Comparison of ENCODE assay signal across 1 cellular context in the genomic region with DNA sequence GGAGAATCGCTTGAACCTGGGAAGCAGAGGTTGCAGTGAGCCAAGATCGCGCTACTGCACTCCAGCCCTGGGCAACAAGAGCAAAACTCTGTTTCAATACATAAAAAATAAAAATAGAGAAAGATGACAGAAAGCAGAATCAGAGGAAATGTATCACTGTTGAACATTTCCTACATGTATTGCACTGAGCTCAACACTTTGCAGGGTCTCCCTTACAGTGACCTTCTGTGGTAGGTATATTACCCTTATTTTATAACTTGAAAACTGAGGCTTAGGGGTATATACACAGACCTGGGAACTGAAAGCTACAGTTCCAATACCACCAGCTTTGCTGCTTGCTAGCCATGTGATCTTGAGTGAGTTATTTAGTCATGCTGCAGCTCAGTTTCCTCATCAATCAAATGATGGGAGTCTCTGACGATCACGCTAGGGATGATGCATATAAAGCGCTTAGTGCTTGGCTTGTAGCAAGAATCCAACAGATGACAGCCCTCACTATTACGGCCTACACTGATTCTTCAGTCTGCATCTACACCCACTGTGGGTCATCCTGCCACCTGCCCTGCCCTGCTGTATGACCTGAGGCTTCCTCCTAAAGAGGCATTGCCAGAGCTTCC.
TF ChIP-seq lines count a peak whose summit lies in the region.

No MANE protein-coding gene starts in this region.

TF ChIP-seq in IMR-90, 13 proteins besides CTCF, POLR2A, EP300 and RAD21:
- TF ChIP-seq SMC3 (IDR thresholded peaks at IDR 0.05; ENCODE audit: low read depth, low read length) (no peak), RCOR1 (IDR thresholded peaks at IDR 0.05; ENCODE audit: insufficient replicate concordance, low read length) (no peak), MXI1 (IDR thresholded peaks at IDR 0.05; ENCODE audit: borderline replicate concordance, low read depth, low read length) (no peak), CHD1 (IDR thresholded peaks at IDR 0.05; ENCODE audit: low read depth, low read length) (no peak), MAFK (IDR thresholded peaks at IDR 0.05; ENCODE audit: low read depth, low read length) (no peak), BHLHE40 (IDR thresholded peaks at IDR 0.05; ENCODE audit: low read depth, low read length) (no peak), RFX5 (IDR thresholded peaks at IDR 0.05; ENCODE audit: low read depth, low read length) (no peak), MAZ (IDR thresholded peaks at IDR 0.05; ENCODE audit: borderline replicate concordance, low read depth, low read length) (no peak), CEBPB (IDR thresholded peaks at IDR 0.05; ENCODE audit: low read depth, low read length) (no peak), FOS (IDR thresholded peaks at IDR 0.05; ENCODE audit: low read depth, low read length) (no peak), NFE2L2 (IDR thresholded peaks at IDR 0.05; ENCODE audit: low read depth, low read length) (no peak)
- TF ChIP-seq, protein P1, sequence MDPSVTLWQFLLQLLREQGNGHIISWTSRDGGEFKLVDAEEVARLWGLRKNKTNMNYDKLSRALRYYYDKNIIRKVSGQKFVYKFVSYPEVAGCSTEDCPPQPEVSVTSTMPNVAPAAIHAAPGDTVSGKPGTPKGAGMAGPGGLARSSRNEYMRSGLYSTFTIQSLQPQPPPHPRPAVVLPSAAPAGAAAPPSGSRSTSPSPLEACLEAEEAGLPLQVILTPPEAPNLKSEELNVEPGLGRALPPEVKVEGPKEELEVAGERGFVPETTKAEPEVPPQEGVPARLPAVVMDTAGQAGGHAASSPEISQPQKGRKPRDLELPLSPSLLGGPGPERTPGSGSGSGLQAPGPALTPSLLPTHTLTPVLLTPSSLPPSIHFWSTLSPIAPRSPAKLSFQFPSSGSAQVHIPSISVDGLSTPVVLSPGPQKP (IDR thresholded peaks at IDR 0.05; ENCODE audit: borderline replicate concordance, low read depth, low read length) = no peak
- TF ChIP-seq, protein P2, sequence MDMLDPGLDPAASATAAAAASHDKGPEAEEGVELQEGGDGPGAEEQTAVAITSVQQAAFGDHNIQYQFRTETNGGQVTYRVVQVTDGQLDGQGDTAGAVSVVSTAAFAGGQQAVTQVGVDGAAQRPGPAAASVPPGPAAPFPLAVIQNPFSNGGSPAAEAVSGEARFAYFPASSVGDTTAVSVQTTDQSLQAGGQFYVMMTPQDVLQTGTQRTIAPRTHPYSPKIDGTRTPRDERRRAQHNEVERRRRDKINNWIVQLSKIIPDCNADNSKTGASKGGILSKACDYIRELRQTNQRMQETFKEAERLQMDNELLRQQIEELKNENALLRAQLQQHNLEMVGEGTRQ (IDR thresholded peaks at IDR 0.05; ENCODE audit: low read depth, low read length) = no peak
